Comparison of ENCODE assay signal across 8 cellular contexts in genomic region chr7:1758417-1758858, GRCh38.
A peak's percentile ranks its signal among the peaks of the same experiment; 100 is the strongest.
DNase-seq lines count a peak whose midpoint lies in the region; ATAC-seq and TF ChIP-seq lines count a peak whose summit lies in the region.

No MANE protein-coding gene starts in this region.

- peak; percentile 58 for TF ChIP-seq CTCF in 22Rv1 (IDR thresholded peaks at IDR 0.05)
- TF ChIP-seq CTCF in OCI-LY1 (IDR thresholded peaks at IDR 0.05; ENCODE audit: low read length) = peak; percentile 52
- peak; percentile 48 for TF ChIP-seq CTCF in epithelial cell of proximal tubule (conservative IDR thresholded peaks at IDR 0.05; ENCODE audit: low read depth, low read length)
- peak; percentile 47 for TF ChIP-seq CTCF in osteocyte (IDR thresholded peaks at IDR 0.05)

- no peak overlapping the region for H2AFZ ChIP-seq in OCI-LY1 (ENCODE audit: low read length)

- no peak overlapping the region for H3K27ac ChIP-seq in 22Rv1
- H3K27ac ChIP-seq in OCI-LY1 (ENCODE audit: low read depth, low read length, poor library complexity, severe bottlenecking) = no peak overlapping the region

- H3K4me1 ChIP-seq in OCI-LY1 (ENCODE audit: insufficient read depth, low read length, severe bottlenecking) = peaks cover 19% of the 10 kb centered on the region

- no peaks in the 10 kb centered on the region for H3K36me3 ChIP-seq in OCI-LY1 (ENCODE audit: insufficient read depth, low read length)

- H3K27me3 ChIP-seq in OCI-LY1 (ENCODE audit: insufficient read depth, low read length) = peaks cover 16% of the 10 kb centered on the region

- ATAC-seq in HG03378 (IDR thresholded peaks at IDR 0.05; ENCODE audit: unreplicated experiment) = no peak
- ATAC-seq in GM21381 (IDR thresholded peaks at IDR 0.05; ENCODE audit: unreplicated experiment) = no peak

- no peak overlapping the region for H3K4me3 ChIP-seq in OCI-LY1 (ENCODE audit: low read depth, low read length, poor library complexity, severe bottlenecking)
- H3K4me3 ChIP-seq in epithelial cell of proximal tubule (ENCODE audit: low read depth, low read length) = no peak overlapping the region

- peaks cover 36% of the 10 kb centered on the region for H3K27me3 Mint-ChIP-seq in osteocyte (ENCODE audit: unreplicated experiment)

- no peak overlapping the region for H3K27ac Mint-ChIP-seq in osteocyte (ENCODE audit: unreplicated experiment)

- no peaks in the 10 kb centered on the region for H3K9me3 ChIP-seq in OCI-LY1 (ENCODE audit: low read length)

- no peak overlapping the region for H3K9ac ChIP-seq in OCI-LY1 (ENCODE audit: low read length)

- no peak overlapping the region for H3K4me2 ChIP-seq in OCI-LY1 (ENCODE audit: low read length)

- H3K4me3 Mint-ChIP-seq in osteocyte (ENCODE audit: unreplicated experiment) = no peak overlapping the region

- no peaks in the 10 kb centered on the region for H3F3A ChIP-seq in OCI-LY1 (ENCODE audit: insufficient read depth, low read length)

- H3K4me1 Mint-ChIP-seq in osteocyte (ENCODE audit: unreplicated experiment) = no peaks in the 10 kb centered on the region

- H3K79me2 ChIP-seq in OCI-LY1 (ENCODE audit: insufficient read depth, low read length) = no peaks in the 10 kb centered on the region

- H3K36me3 Mint-ChIP-seq in osteocyte (ENCODE audit: unreplicated experiment) = no peaks in the 10 kb centered on the region

- peak; percentile 71 for DNase-seq in GM03348 (ENCODE audit: low spot score)
- no peak for DNase-seq in epithelial cell of proximal tubule (ENCODE audit: low read depth)
- no peak for DNase-seq in osteocyte (ENCODE audit: extremely low spot score, unreplicated experiment)
- no peak for DNase-seq in islet precursor cell

- no peaks in the 10 kb centered on the region for H3K9me2 ChIP-seq in OCI-LY1 (ENCODE audit: low read depth, low read length)

- no peaks in the 10 kb centered on the region for H4K20me1 ChIP-seq in OCI-LY1 (ENCODE audit: insufficient read depth, low read length)

- no peaks in the 10 kb centered on the region for H3K9me3 Mint-ChIP-seq in osteocyte (ENCODE audit: unreplicated experiment)
